In genomic region chr12:89156862-89157262, GRCh38 we compare ENCODE assay signal across 10 cellular contexts.
DNase-seq lines count a peak whose midpoint lies in the region; ATAC-seq, FAIRE-seq and TF ChIP-seq lines count a peak whose summit lies in the region.
"Had no signal": no experiment of that assay in that cellular context is flagged by ENCODE, and none has a peak within 500 bp of the region (broad histone marks: within the 10 kb centered on the region; RNA-seq: fewer than 3 reads in every experiment).

No MANE protein-coding gene starts in this region.

- H3K79me1 ChIP-seq in H9 (ENCODE audit: insufficient read depth, low read depth, low read length, poor library complexity, severe bottlenecking), result no peaks in the 10 kb centered on the region

- peak overlapping the region; percentile 15 to 46 (median 40) for H3K27ac ChIP-seq in right lobe of liver
- no peak overlapping the region for H3K27ac ChIP-seq in H9 (ENCODE audit: insufficient read length, low read depth, low read length)

- H3K56ac ChIP-seq in H9 (ENCODE audit: insufficient read length, low read depth, low read length), result no peak overlapping the region

- no peaks in the 10 kb centered on the region for H3K36me3 ChIP-seq in right lobe of liver

- FAIRE-seq in H54 (lab: Jason Lieb, UNC), result peak; percentile 36

- no peak overlapping the region for H4K5ac ChIP-seq in H9 (ENCODE audit: insufficient read length, low read depth, low read length)

- H3K27ac Mint-ChIP-seq in activated CD8-positive, alpha-beta T cell treated with anti-CD3 and anti-CD28 coated beads, Interleukin-2, amount 10 ng/mL, durations not matched to agents 7 days and 5 days, result peak overlapping the region; percentile 65
- no peak overlapping the region for H3K27ac Mint-ChIP-seq in H9

- H3K18ac ChIP-seq in H9 (ENCODE audit: insufficient read length, low read depth, low read length), result no peak overlapping the region

- H4K8ac ChIP-seq in H9 (replicated peaks; ENCODE audit: insufficient read length, low read depth, low read length), result no peak overlapping the region

- H3K4me3 Mint-ChIP-seq in activated CD8-positive, alpha-beta T cell treated with anti-CD3 and anti-CD28 coated beads, Interleukin-2, amount 10 ng/mL, durations not matched to agents 7 days and 5 days, result no peak overlapping the region
- H3K4me3 Mint-ChIP-seq in H9, result no peak overlapping the region

- H2BK120ac ChIP-seq in H9 (ENCODE audit: low read depth, low read length, poor library complexity, severe bottlenecking), result no peak overlapping the region

- intact Hi-C loops in right lobe of liver (cut with DNase I), result no loop called here

- no peak overlapping the region for H3K4me2 ChIP-seq in H9 (ENCODE audit: insufficient read depth, insufficient read length, low read length)

- H2AK5ac ChIP-seq in H9 (ENCODE audit: insufficient read length, low read length), result no peak overlapping the region

- H3T11ph ChIP-seq in H9 (ENCODE audit: low read length), result no peak overlapping the region

- no peaks in the 10 kb centered on the region for H3K9me3 Mint-ChIP-seq in activated CD8-positive, alpha-beta T cell treated with anti-CD3 and anti-CD28 coated beads, Interleukin-2, amount 10 ng/mL, durations not matched to agents 7 days and 5 days (ENCODE audit: insufficient read depth)
- peaks cover 0 to 5% of the 10 kb centered on the region in 2 experiments; a peak in 2 of 5 replicates for H3K9me3 Mint-ChIP-seq in H9

- TF ChIP-seq POLR2A in H54 (IDR thresholded peaks at IDR 0.05; ENCODE audit: low read depth, low read length), result no peak
- TF ChIP-seq POLR2A in right lobe of liver (IDR thresholded peaks at IDR 0.05), result no peak

- H2BK12ac ChIP-seq in H9 (ENCODE audit: insufficient read length, low read depth, low read length), result no peak overlapping the region

- H3K27me3 ChIP-seq in right lobe of liver, result no peaks in the 10 kb centered on the region
- H3K27me3 ChIP-seq in H9 (ENCODE audit: insufficient read depth, low read length), result no peaks in the 10 kb centered on the region

- H3K23me2 ChIP-seq in H9 (ENCODE audit: insufficient read length, low read depth, low read length, poor library complexity, severe bottlenecking), result no peaks in the 10 kb centered on the region

- TF ChIP-seq CTCF in AG10803 (conservative IDR thresholded peaks at IDR 0.05; ENCODE audit: low read length) (no peak), right lobe of liver (IDR thresholded peaks at IDR 0.05) (no peak), H9 (conservative IDR thresholded peaks at IDR 0.05) (no peak)

- no peak overlapping the region for H3K14ac ChIP-seq in H9 (ENCODE audit: insufficient read depth, low read length)

- H3K9me3 ChIP-seq in right lobe of liver (no peaks in the 10 kb centered on the region), H9 (ENCODE audit: control insufficient read depth, low read depth, low read length) (no peaks in the 10 kb centered on the region)

- no peak overlapping the region for H3K23ac ChIP-seq in H9 (ENCODE audit: insufficient read length, low read depth, low read length)

- no peak overlapping the region for H2BK15ac ChIP-seq in H9 (ENCODE audit: low read depth, low read length)

- peak; percentile 87 for DNase-seq in AG10803 (ENCODE audit: low read depth)
- DNase-seq in H54 (ENCODE audit: insufficient read length, low spot score), result no peak
- no peak for DNase-seq in activated CD8-positive, alpha-beta T cell treated with anti-CD3 and anti-CD28 coated beads, Interleukin-2, amount 10 ng/mL, durations not matched to agents 7 days and 5 days
- no peak for DNase-seq in right lobe of liver
- no peak for DNase-seq in H9
- DNase-seq in stimulated activated naive CD4-positive, alpha-beta T cell (lab: John Stamatoyannopoulos, UW), result no peak
- DNase-seq: H7, NCI-H1436 treated with DMSO at 0.1 percent for 48 hours had no signal

- no peak overlapping the region for H2AFZ ChIP-seq in H9 (ENCODE audit: low read length)

- CTCF ChIA-PET in activated CD8-positive, alpha-beta T cell treated with anti-CD3 and anti-CD28 coated beads, Interleukin-2, amount 10 ng/mL, durations not matched to agents 7 days and 5 days (lab: Charles Lee), result interaction anchor here (0.8 to 1.7 kb wide), 5 partner anchors 14 to 194 kb away, joined by 3 to 5 read pairs (median 3); no protein-coding TSS in a partner anchor

- H3K9ac ChIP-seq in H9 (ENCODE audit: extremely low read depth, insufficient read length, low read length), result no peak overlapping the region

- no peaks in the 10 kb centered on the region for H3K27me3 Mint-ChIP-seq in activated CD8-positive, alpha-beta T cell treated with anti-CD3 and anti-CD28 coated beads, Interleukin-2, amount 10 ng/mL, durations not matched to agents 7 days and 5 days (ENCODE audit: low read depth)
- H3K27me3 Mint-ChIP-seq in H9 (ENCODE audit: low read depth), result peaks cover 14% of the 10 kb centered on the region

- peaks cover 0 to 33% (median 9%) of the 10 kb centered on the region in 4 donors for H3K4me1 ChIP-seq in right lobe of liver
- H3K4me1 ChIP-seq in H9 (ENCODE audit: insufficient read depth, low read length), result no peaks in the 10 kb centered on the region

- POLR2A ChIA-PET in activated CD8-positive, alpha-beta T cell treated with anti-CD3 and anti-CD28 coated beads, Interleukin-2, amount 10 ng/mL, durations not matched to agents 7 days and 5 days (lab: Charles Lee), result interaction anchor here (0.7 to 1.1 kb wide), 4 partner anchors 24 to 1359 kb away, joined by 3 read pairs; no protein-coding TSS in a partner anchor

- H3K79me2 ChIP-seq in H9 (ENCODE audit: insufficient read depth, low read length), result no peaks in the 10 kb centered on the region

- no peaks in the 10 kb centered on the region for H4K20me1 ChIP-seq in H9 (ENCODE audit: control insufficient read depth, insufficient read depth, insufficient read length)

- no peak for ATAC-seq in activated CD8-positive, alpha-beta T cell treated with anti-CD3 and anti-CD28 coated beads, Interleukin-2, amount 10 ng/mL, durations not matched to agents 7 days and 5 days
- ATAC-seq in right lobe of liver (no peak), GM18520 (IDR thresholded peaks at IDR 0.05; ENCODE audit: unreplicated experiment) (no peak), HG03097 (IDR thresholded peaks at IDR 0.05; ENCODE audit: low FRiP score, unreplicated experiment) (no peak)

- no peak overlapping the region for H2BK20ac ChIP-seq in H9 (ENCODE audit: low read depth, low read length, poor library complexity, severe bottlenecking)

- peaks cover 8% of the 10 kb centered on the region for H3K36me3 Mint-ChIP-seq in activated CD8-positive, alpha-beta T cell treated with anti-CD3 and anti-CD28 coated beads, Interleukin-2, amount 10 ng/mL, durations not matched to agents 7 days and 5 days (ENCODE audit: low read depth)
- no peaks in the 10 kb centered on the region; a peak in 1 of 7 replicates for H3K36me3 Mint-ChIP-seq in H9 (ENCODE audit: insufficient read depth in 1 of 3, low read depth in 3 of 3)

- H2BK5ac ChIP-seq in H9 (ENCODE audit: insufficient read length, low read length), result no peak overlapping the region

- 80% methylated on average over 1 of the region's 1 CpG for WGBS in right lobe of liver (ENCODE audit: insufficient coverage, low coverage, low lambda C conversion rate, missing lambda C conversion rate)
- no CpG with 5 or more reads among the region's 1 CpG for WGBS in H9 (ENCODE audit: extremely low coverage, insufficient read length, low lambda C conversion rate)

- H3K4me1 Mint-ChIP-seq in activated CD8-positive, alpha-beta T cell treated with anti-CD3 and anti-CD28 coated beads, Interleukin-2, amount 10 ng/mL, durations not matched to agents 7 days and 5 days (ENCODE audit: low read depth), result peaks cover 25% of the 10 kb centered on the region
- peaks cover 2 to 4% of the 10 kb centered on the region in 2 experiments for H3K4me1 Mint-ChIP-seq in H9

- H4K91ac ChIP-seq in H9 (ENCODE audit: insufficient read length, low read depth, low read length), result no peak overlapping the region

- H3K4me3 ChIP-seq in AG10803 (ENCODE audit: low read length) (no peak overlapping the region), right lobe of liver (no peak overlapping the region)

- H3K4ac ChIP-seq in H9 (ENCODE audit: low read depth, low read length), result no peak overlapping the region
